Comparison of ENCODE assay signal across 15 cellular contexts in the genomic region with DNA sequence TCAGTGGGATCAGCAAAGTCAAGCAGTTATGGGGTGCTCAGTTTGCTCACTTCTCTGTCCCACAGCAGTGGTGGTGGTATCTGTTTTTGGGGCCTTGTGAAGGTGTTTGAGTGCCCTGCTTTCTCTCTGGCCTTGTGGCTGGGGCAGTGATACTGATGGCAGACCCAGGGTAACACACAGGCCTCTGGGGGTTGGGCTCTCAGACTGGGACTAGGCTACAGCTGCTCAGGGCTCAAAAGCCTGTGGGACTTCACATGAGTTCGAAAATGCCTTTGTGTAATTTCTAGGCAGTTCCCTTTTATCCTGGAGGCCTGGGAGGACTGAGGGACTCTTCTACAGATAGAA.
DNase-seq lines count a peak whose midpoint lies in the region; ATAC-seq and TF ChIP-seq lines count a peak whose summit lies in the region.
"Had no signal": no experiment of that assay in that cellular context is flagged by ENCODE, and none has a peak within 500 bp of the region (broad histone marks: within the 10 kb centered on the region; RNA-seq: fewer than 3 reads in every experiment).

No MANE protein-coding gene starts in this region.

- H4K20me1 ChIP-seq in SK-N-SH (ENCODE audit: insufficient read depth): no peaks in the 10 kb centered on the region

- H3K27me3 ChIP-seq in SK-N-SH (ENCODE audit: insufficient read depth): no peaks in the 10 kb centered on the region
- no peaks in the 10 kb centered on the region for H3K27me3 ChIP-seq in neuronal stem cell (ENCODE audit: control insufficient read depth in 3 of 3, insufficient read depth in 3 of 3, low read depth in 1 of 3, low read length in 3 of 3)
- H3K27me3 ChIP-seq in CD4-positive, alpha-beta T cell (ENCODE audit: control insufficient read depth, insufficient read depth, low read length): no peaks in the 10 kb centered on the region

- peaks cover 11% of the 10 kb centered on the region for H3K9me3 Mint-ChIP-seq in CD4-positive, alpha-beta T cell

- ATAC-seq in SK-N-SH treated with all-trans-retinoic acid at 6 μM for 48 hours: no peak
- ATAC-seq in CD4-positive, alpha-beta T cell (ENCODE audit: poor library complexity): no peak
- ATAC-seq: A549 had no signal

- H3K4me3 Mint-ChIP-seq in CD4-positive, alpha-beta T cell: no peak overlapping the region
- H3K4me3 Mint-ChIP-seq: CD4-positive, alpha-beta memory T cell had no signal

- H3K9me2 ChIP-seq in SK-N-SH: 0 out of 2 replicates have a peak, but pooled peaks cover 3% of the 10 kb centered on the region

- peak overlapping the region; percentile 77 for H2AK5ac ChIP-seq in neuronal stem cell (ENCODE audit: low read depth, low read length)

- no peak overlapping the region for H3K4me2 ChIP-seq in SK-N-SH
- H3K4me2 ChIP-seq in neuronal stem cell (ENCODE audit: insufficient read depth, low read length, poor library complexity, severe bottlenecking): no peak overlapping the region
- H3K4me2 ChIP-seq: A549 had no signal

- H3F3A ChIP-seq in SK-N-SH (replicated peaks; ENCODE audit: insufficient read depth): no peaks in the 10 kb centered on the region

- no peak overlapping the region for H3K9ac ChIP-seq in SK-N-SH
- H3K9ac ChIP-seq in neuronal stem cell (ENCODE audit: low read depth, low read length, poor library complexity): no peak overlapping the region

- no peak overlapping the region for H2BK120ac ChIP-seq in neuronal stem cell (ENCODE audit: low read depth, low read length)

- no peaks in the 10 kb centered on the region for H3K9me3 ChIP-seq in SK-N-SH
- peaks cover 2 to 4% of the 10 kb centered on the region in 2 donors for H3K9me3 ChIP-seq in neuronal stem cell (replicated peaks in 1 of 2; ENCODE audit: control insufficient read depth in 2 of 2, insufficient read depth in 1 of 2, low read depth in 1 of 2, low read length in 2 of 2)
- no peaks in the 10 kb centered on the region for H3K9me3 ChIP-seq in CD4-positive, alpha-beta T cell (ENCODE audit: control insufficient read depth, low read length)
- H3K9me3 ChIP-seq: A549, HAP-1 had no signal

- no peaks in the 10 kb centered on the region for H3K79me1 ChIP-seq in neuronal stem cell (ENCODE audit: low read depth, low read length)

- intact Hi-C loops in CD4-positive, alpha-beta T cell (cut with DNase I, micrococcal nuclease): no loop called here

- CTCF ChIA-PET in SK-N-SH (lab: Yijun Ruan, JAX): no interaction called here
- CTCF ChIA-PET in CD4-positive, alpha-beta T cell (lab: Charles Lee): no interaction called here

- no peak overlapping the region for H4K8ac ChIP-seq in neuronal stem cell (ENCODE audit: low read depth, low read length)

- H2BK12ac ChIP-seq in neuronal stem cell (ENCODE audit: low read length): no peak overlapping the region

- H4K91ac ChIP-seq in neuronal stem cell (ENCODE audit: low read depth, low read length, poor library complexity): no peak overlapping the region

- peak overlapping the region; percentile 89 for H2BK15ac ChIP-seq in neuronal stem cell (ENCODE audit: low read length)

- H3K18ac ChIP-seq in neuronal stem cell (ENCODE audit: low read length): peak overlapping the region; percentile 77

- TF ChIP-seq CTCF in SK-N-SH (IDR thresholded peaks at IDR 0.05): no peak
- TF ChIP-seq CTCF in CD4-positive, alpha-beta T cell (IDR thresholded peaks at IDR 0.05): no peak

- TF ChIP-seq EP300 in SK-N-SH (IDR thresholded peaks at IDR 0.05; ENCODE audit: borderline replicate concordance in 1 of 2, low read depth in 1 of 2, low read length in 1 of 2): no peak

- DNase-seq in SK-N-SH: peak; percentile 0
- DNase-seq in iPS-NIHi7 (ENCODE audit: extremely low spot score): peak; percentile 10
- no peak for DNase-seq in neuronal stem cell (ENCODE audit: low spot score)
- DNase-seq in CD4-positive, alpha-beta T cell: no peak
- no peak for DNase-seq in UCSD-AML1 (lab: John Stamatoyannopoulos, UW; ENCODE audit: unreplicated experiment)
- no peak for DNase-seq in SK-N-DZ (ENCODE audit: low spot score)
- no peak for DNase-seq in T-helper 2 cell
- DNase-seq: AML-193; CD4-positive, alpha-beta memory T cell; DMS79; GDM1 had no signal

- no peaks in the 10 kb centered on the region for H3K4me1 Mint-ChIP-seq in CD4-positive, alpha-beta T cell (ENCODE audit: low read depth)
- H3K4me1 Mint-ChIP-seq: CD4-positive, alpha-beta memory T cell had no signal

- no peak overlapping the region for H2BK5ac ChIP-seq in neuronal stem cell (ENCODE audit: low read length)

- POLR2A ChIA-PET in SK-N-SH (lab: Yijun Ruan, JAX): no interaction called here
- POLR2A ChIA-PET in CD4-positive, alpha-beta T cell (lab: Charles Lee): no interaction called here

- H3K27ac Mint-ChIP-seq in CD4-positive, alpha-beta T cell: no peak overlapping the region
- H3K27ac Mint-ChIP-seq: CD4-positive, alpha-beta memory T cell had no signal

- H3K14ac ChIP-seq in neuronal stem cell (ENCODE audit: low read length): no peak overlapping the region

- H2AFZ ChIP-seq in SK-N-SH (ENCODE audit: low read depth) (no peak overlapping the region), neuronal stem cell (ENCODE audit: low read length) (peak overlapping the region; percentile 61)

- H3K4me1 ChIP-seq in SK-N-SH (ENCODE audit: control insufficient read depth in 1 of 2, insufficient read depth in 2 of 2, low read depth in 1 of 2, low read length in 1 of 2): peaks cover 0 to 10% of the 10 kb centered on the region in 2 experiments; a peak in 1 of 4 replicates
- peaks cover 2 to 4% of the 10 kb centered on the region in 2 donors for H3K4me1 ChIP-seq in neuronal stem cell (ENCODE audit: control insufficient read depth in 2 of 2, insufficient read depth in 1 of 2, low read depth in 1 of 2, low read length in 2 of 2)
- H3K4me1 ChIP-seq: A549, HAP-1 had no signal

- WGBS in SK-N-SH (ENCODE audit: low lambda C conversion rate): 17% methylated on average over 1 of the region's 1 CpG
- WGBS in neuronal stem cell (ENCODE audit: extremely low coverage in 2 of 2, insufficient read length in 2 of 2, insufficient replicate concordance in 1 of 2), 2 donors: no CpG with 5 or more reads among the region's 1 CpG

- no peaks in the 10 kb centered on the region for H3K36me3 Mint-ChIP-seq in CD4-positive, alpha-beta T cell (ENCODE audit: low read depth)
- H3K36me3 Mint-ChIP-seq: CD4-positive, alpha-beta memory T cell had no signal

- H3K27me3 Mint-ChIP-seq in CD4-positive, alpha-beta T cell: no peaks in the 10 kb centered on the region

- peak overlapping the region; percentile 58 for H3K23ac ChIP-seq in neuronal stem cell (ENCODE audit: low read depth, low read length, poor library complexity)

- H3K4ac ChIP-seq in neuronal stem cell (ENCODE audit: low read length): no peak overlapping the region

- no peaks in the 10 kb centered on the region for H3K36me3 ChIP-seq in SK-N-SH (replicated peaks in 1 of 2; ENCODE audit: control insufficient read depth in 1 of 2, insufficient read depth in 2 of 2, low read length in 1 of 2)
- H3K36me3 ChIP-seq in neuronal stem cell (replicated peaks in 1 of 2; ENCODE audit: control insufficient read depth in 2 of 2, insufficient read depth in 2 of 2, low read length in 2 of 2): no peaks in the 10 kb centered on the region
- H3K36me3 ChIP-seq: HAP-1 had no signal

- no peaks in the 10 kb centered on the region for H3K79me2 ChIP-seq in SK-N-SH (ENCODE audit: insufficient read depth)

- H3K4me3 ChIP-seq in SK-N-SH (ENCODE audit: low read depth in 2 of 2, low read length in 1 of 2): no peak overlapping the region
- no peak overlapping the region for H3K4me3 ChIP-seq in neuronal stem cell (ENCODE audit: low read length in 2 of 2)
- H3K4me3 ChIP-seq: A549, HAP-1 had no signal

- TF ChIP-seq RAD21 in SK-N-SH (IDR thresholded peaks at IDR 0.05; ENCODE audit: low read length): no peak

- H3K27ac ChIP-seq in SK-N-SH (ENCODE audit: low read depth in 2 of 2, low read length in 1 of 2) (no peak overlapping the region; a peak in 1 of 4 replicates), neuronal stem cell (replicated peaks; ENCODE audit: low read length) (no peak overlapping the region)
- no peak overlapping the region for H3K27ac ChIP-seq in CD4-positive, alpha-beta T cell (ENCODE audit: low read depth, low read length)
- H3K27ac ChIP-seq: 22Rv1, A549 had no signal

TF ChIP-seq in SK-N-SH, 30 proteins besides CTCF, POLR2A, EP300 and RAD21 (continues in another document):
- no peak for TF ChIP-seq RFX5 (IDR thresholded peaks at IDR 0.05; ENCODE audit: low read length)
- no peak for TF ChIP-seq SIN3A (IDR thresholded peaks at IDR 0.05; ENCODE audit: borderline replicate concordance, low read depth, low read length)
- TF ChIP-seq, protein P1, sequence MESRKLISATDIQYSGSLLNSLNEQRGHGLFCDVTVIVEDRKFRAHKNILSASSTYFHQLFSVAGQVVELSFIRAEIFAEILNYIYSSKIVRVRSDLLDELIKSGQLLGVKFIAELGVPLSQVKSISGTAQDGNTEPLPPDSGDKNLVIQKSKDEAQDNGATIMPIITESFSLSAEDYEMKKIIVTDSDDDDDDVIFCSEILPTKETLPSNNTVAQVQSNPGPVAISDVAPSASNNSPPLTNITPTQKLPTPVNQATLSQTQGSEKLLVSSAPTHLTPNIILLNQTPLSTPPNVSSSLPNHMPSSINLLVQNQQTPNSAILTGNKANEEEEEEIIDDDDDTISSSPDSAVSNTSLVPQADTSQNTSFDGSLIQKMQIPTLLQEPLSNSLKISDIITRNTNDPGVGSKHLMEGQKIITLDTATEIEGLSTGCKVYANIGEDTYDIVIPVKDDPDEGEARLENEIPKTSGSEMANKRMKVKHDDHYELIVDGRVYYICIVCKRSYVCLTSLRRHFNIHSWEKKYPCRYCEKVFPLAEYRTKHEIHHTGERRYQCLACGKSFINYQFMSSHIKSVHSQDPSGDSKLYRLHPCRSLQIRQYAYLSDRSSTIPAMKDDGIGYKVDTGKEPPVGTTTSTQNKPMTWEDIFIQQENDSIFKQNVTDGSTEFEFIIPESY (IDR thresholded peaks at IDR 0.05; ENCODE audit: borderline replicate concordance, low read depth): no peak

TF ChIP-seq in SK-N-SH treated with all-trans-retinoic acid at 6 μM for 48 hours, 23 proteins besides CTCF, POLR2A, EP300 and RAD21 (continues in another document):
- TF ChIP-seq BACH2 (CRISPR knock-in tag; IDR thresholded peaks at IDR 0.05; ENCODE audit: borderline replicate concordance) (no peak), ZFP3 (CRISPR knock-in tag; IDR thresholded peaks at IDR 0.05) (no peak), ZNF8 (CRISPR knock-in tag; IDR thresholded peaks at IDR 0.05) (no peak)

Comparison
In these comparisons a context has a peak if more than half of its experiments do, and no peak if none do; other contexts are left out.
1. DNase-seq: peak in SK-N-SH (single experiment) and iPS-NIHi7 (single experiment); none in neuronal stem cell (single experiment), CD4-positive, alpha-beta T cell (0 of 10), UCSD-AML1 (single experiment), SK-N-DZ (single experiment) and T-helper 2 cell (0 of 5).